Comparison of ENCODE assay signal across 11 cellular contexts in genomic region chr15:78481917-78482316, GRCh38.
"Had no signal": no experiment of that assay in that cellular context is flagged by ENCODE, and none has a peak within 500 bp of the region (broad histone marks: within the 10 kb centered on the region; RNA-seq: fewer than 3 reads in every experiment).

No MANE protein-coding gene starts in this region.

- H3K36me3 Mint-ChIP-seq: activated naive CD4-positive, alpha-beta T cell treated with anti-CD3 and anti-CD28 coated beads, Interleukin-2, amount 50 U/mL, for 72 hours had no signal

- DNase-seq: activated CD8-positive, alpha-beta memory T cell treated with anti-CD3 and anti-CD28 coated beads, Interleukin-2, amount 50 U/mL, for 48 hours; activated naive CD8-positive, alpha-beta T cell treated with anti-CD3 and anti-CD28 coated beads, Interleukin-2, amount 50 U/mL, for 24 hours; activated T-cell treated with anti-CD3 and anti-CD28 coated beads, Interleukin-2, amount 50 U/mL, for 1 hour; cerebellar nuclear complex; NCI-H748 treated with DMSO at 0.1 percent for 48 hours had no signal

- H3K4me3 Mint-ChIP-seq: activated CD8-positive, alpha-beta T cell treated with anti-CD3 and anti-CD28 coated beads for 36 hours; activated naive CD8-positive, alpha-beta T cell treated with anti-CD3 and anti-CD28 coated beads, Interleukin-2, amount 50 U/mL, for 24 hours had no signal

- H3K4me3 ChIP-seq: K562, SK-N-MC had no signal

- H3K9me3 Mint-ChIP-seq: activated CD8-positive, alpha-beta T cell treated with anti-CD3 and anti-CD28 coated beads for 36 hours; activated naive CD4-positive, alpha-beta T cell treated with anti-CD3 and anti-CD28 coated beads, Interleukin-2, amount 50 U/mL, for 72 hours; activated naive CD8-positive, alpha-beta T cell treated with anti-CD3 and anti-CD28 coated beads, Interleukin-2, amount 50 U/mL, for 24 hours had no signal

- H3K27me3 Mint-ChIP-seq: activated CD8-positive, alpha-beta T cell treated with anti-CD3 and anti-CD28 coated beads for 36 hours; activated naive CD8-positive, alpha-beta T cell treated with anti-CD3 and anti-CD28 coated beads, Interleukin-2, amount 50 U/mL, for 24 hours had no signal

- H3K27ac ChIP-seq: brain microvascular endothelial cell, SK-N-MC, WERI-Rb-1 had no signal

- H3K27ac Mint-ChIP-seq: activated CD8-positive, alpha-beta T cell treated with anti-CD3 and anti-CD28 coated beads for 36 hours; activated naive CD8-positive, alpha-beta T cell treated with anti-CD3 and anti-CD28 coated beads, Interleukin-2, amount 50 U/mL, for 24 hours had no signal
